ENCODE assay signal across 18 cellular contexts in the genomic region with DNA sequence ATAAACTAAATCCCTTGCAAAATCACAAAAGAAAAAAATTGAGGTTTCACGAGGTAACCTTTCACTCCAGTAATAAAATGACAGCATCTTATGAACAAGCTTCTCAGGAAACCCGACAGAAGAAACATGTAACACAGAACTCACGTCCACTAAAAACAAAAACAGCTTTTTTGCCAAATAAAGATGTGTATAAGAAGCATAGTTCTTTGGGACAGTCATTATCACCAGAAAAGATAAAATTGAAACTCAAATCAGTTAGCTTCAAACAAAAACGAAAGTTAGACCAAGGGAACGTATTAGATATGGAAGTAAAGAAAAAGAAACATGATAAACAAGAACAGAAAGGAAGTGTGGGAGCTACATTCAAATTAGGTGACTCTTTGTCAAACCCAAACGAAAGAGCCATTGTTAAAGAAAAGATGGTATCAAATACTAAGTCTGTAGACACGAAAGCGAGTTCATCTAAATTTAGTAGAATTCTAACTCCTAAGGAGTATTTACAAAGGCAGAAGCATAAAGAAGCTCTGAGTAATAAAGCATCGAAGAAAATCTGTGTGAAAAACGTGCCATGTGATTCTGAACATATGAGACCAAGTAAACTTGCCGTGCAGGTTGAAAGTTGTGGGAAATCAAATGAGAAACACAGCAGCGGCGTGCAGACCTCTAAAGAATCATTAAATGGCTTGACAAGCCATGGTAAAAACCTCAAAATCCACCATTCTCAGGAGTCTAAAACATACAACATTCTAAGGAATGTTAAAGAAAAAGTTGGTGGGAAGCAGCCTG. TPM values are rescaled to one million over a fixed set of nuclear protein-coding genes. Genes with fewer than 3 reads are reported as not detected.
DNase-seq lines count a peak whose midpoint lies in the region; ATAC-seq and TF ChIP-seq lines count a peak whose summit lies in the region.
"Had no signal": no experiment of that assay in that cellular context is flagged by ENCODE, and none has a peak within 500 bp of the region (broad histone marks: within the 10 kb centered on the region; RNA-seq: fewer than 3 reads in every experiment).

No MANE protein-coding gene starts in this region.

- H3K18ac ChIP-seq in mesenchymal stem cell (ENCODE audit: low read depth in 1 of 2, low read length in 2 of 2): no peak overlapping the region

- no peak overlapping the region for H4K91ac ChIP-seq in mesenchymal stem cell (ENCODE audit: low read length)

- H3K4me3 Mint-ChIP-seq in CD4-positive, alpha-beta T cell: peak overlapping the region; percentile 0
- H3K4me3 Mint-ChIP-seq in Calu3 (ENCODE audit: low read depth, unreplicated experiment) (no peak overlapping the region), naive B cell (peak overlapping the region in 1 of 8 donors; percentile 27)
- peak overlapping the region; percentile 54 for H3K4me3 Mint-ChIP-seq in activated CD8-positive, alpha-beta T cell treated with anti-CD3 and anti-CD28 coated beads for 36 hours

- no peak overlapping the region for H4K8ac ChIP-seq in mesenchymal stem cell (ENCODE audit: low read length)

- peaks cover 53% of the 10 kb centered on the region for H3K4me1 Mint-ChIP-seq in CD4-positive, alpha-beta T cell (ENCODE audit: low read depth)
- H3K4me1 Mint-ChIP-seq in Calu3 (ENCODE audit: low read depth, unreplicated experiment) (no peaks in the 10 kb centered on the region), naive B cell (peaks cover 27 to 41% (median 28%) of the 10 kb centered on the region in 3 donors)
- H3K4me1 Mint-ChIP-seq in activated CD8-positive, alpha-beta T cell treated with anti-CD3 and anti-CD28 coated beads for 36 hours (ENCODE audit: low read depth): peaks cover 75% of the 10 kb centered on the region

- H3K27ac Mint-ChIP-seq in CD4-positive, alpha-beta T cell: peak overlapping the region; percentile 25
- H3K27ac Mint-ChIP-seq in Calu3 (ENCODE audit: unreplicated experiment) (peak overlapping the region; percentile 59), naive B cell (peak overlapping the region in 5 of 6 donors; percentile 48 to 88 (median 81))
- H3K27ac Mint-ChIP-seq in activated CD8-positive, alpha-beta T cell treated with anti-CD3 and anti-CD28 coated beads for 36 hours: peak overlapping the region; percentile 90

- no peak overlapping the region for H3K14ac ChIP-seq in mesenchymal stem cell (ENCODE audit: low read length in 2 of 2)

- no peak overlapping the region for H2AK5ac ChIP-seq in mesenchymal stem cell (ENCODE audit: low read length, severe bottlenecking)

- TF ChIP-seq CTCF in CD4-positive, alpha-beta T cell (IDR thresholded peaks at IDR 0.05): no peak
- no peak for TF ChIP-seq CTCF in Calu3 (IDR thresholded peaks at IDR 0.05; ENCODE audit: unreplicated experiment)
- TF ChIP-seq CTCF in activated CD8-positive, alpha-beta T cell treated with anti-CD3 and anti-CD28 coated beads for 36 hours (IDR thresholded peaks at IDR 0.05): no peak

- intact Hi-C loops in CD4-positive, alpha-beta T cell (cut with DNase I, micrococcal nuclease): loop anchor here in 1 of 2 experiments (5.0 kb wide), 1 partner anchor 258 kb away; a partner anchor contains a TSS
- intact Hi-C loops in Calu3 (cut with micrococcal nuclease; ENCODE audit: unreplicated experiment): no loop called here
- intact Hi-C loops in activated CD8-positive, alpha-beta T cell treated with anti-CD3 and anti-CD28 coated beads for 36 hours (cut with micrococcal nuclease): no loop called here

- no peak overlapping the region for H2BK12ac ChIP-seq in mesenchymal stem cell (ENCODE audit: low read length in 2 of 2)

- ATAC-seq in CD4-positive, alpha-beta T cell (ENCODE audit: poor library complexity): no peak
- ATAC-seq in activated CD8-positive, alpha-beta T cell treated with anti-CD3 and anti-CD28 coated beads for 36 hours: no peak
- no peak for ATAC-seq in naive B cell (ENCODE audit: low read depth in 2 of 2)
- no peak for ATAC-seq in HG02571 (IDR thresholded peaks at IDR 0.05; ENCODE audit: unreplicated experiment)
- ATAC-seq: esophagus mucosa had no signal

- H3K4me1 ChIP-seq in mesenchymal stem cell (ENCODE audit: control insufficient read depth, insufficient read depth, low read depth, low read length): no peaks in the 10 kb centered on the region
- H3K4me1 ChIP-seq: left lung, tibial nerve had no signal

- no peak overlapping the region for H2BK120ac ChIP-seq in mesenchymal stem cell (ENCODE audit: low read depth, low read length)

- 96% methylated on average over 9 of the region's 13 CpGs for WGBS in mesenchymal stem cell

- H3K4me2 ChIP-seq in mesenchymal stem cell (ENCODE audit: low read length, poor library complexity, severe bottlenecking): no peak overlapping the region
- H3K4me2 ChIP-seq: KMS-11 had no signal

- H2BK5ac ChIP-seq in mesenchymal stem cell (ENCODE audit: low read depth, low read length, poor library complexity, severe bottlenecking): no peak overlapping the region

- H3K27me3 ChIP-seq in CD4-positive, alpha-beta T cell (ENCODE audit: control insufficient read depth, insufficient read depth, low read length): no peaks in the 10 kb centered on the region
- no peaks in the 10 kb centered on the region for H3K27me3 ChIP-seq in mesenchymal stem cell (ENCODE audit: control insufficient read depth in 1 of 2, insufficient read depth in 1 of 2, low read length in 2 of 2)
- H3K27me3 ChIP-seq: dorsolateral prefrontal cortex, left lung, tibial nerve had no signal

- H3K9me3 ChIP-seq in CD4-positive, alpha-beta T cell (ENCODE audit: control insufficient read depth, low read length): peaks cover 71% of the 10 kb centered on the region
- H3K9me3 ChIP-seq in mesenchymal stem cell (ENCODE audit: control insufficient read depth, low read length): peaks cover 9% of the 10 kb centered on the region

- H3K27me3 Mint-ChIP-seq in CD4-positive, alpha-beta T cell: no peaks in the 10 kb centered on the region
- H3K27me3 Mint-ChIP-seq in Calu3 (ENCODE audit: unreplicated experiment): no peaks in the 10 kb centered on the region
- no peaks in the 10 kb centered on the region for H3K27me3 Mint-ChIP-seq in activated CD8-positive, alpha-beta T cell treated with anti-CD3 and anti-CD28 coated beads for 36 hours
- H3K27me3 Mint-ChIP-seq in naive B cell: no peaks in the 10 kb centered on the region

- H3K36me3 ChIP-seq in mesenchymal stem cell (ENCODE audit: control insufficient read depth in 1 of 2, insufficient read depth in 2 of 2, low read depth in 1 of 2, low read length in 2 of 2): peaks cover 5 to 45% of the 10 kb centered on the region in 2 experiments

- TSS peak; percentile 4 for BruUV-seq in Calu3 (replicated peaks; lab: Mats Ljungman, UMichigan)

- CTCF ChIA-PET in CD4-positive, alpha-beta T cell (lab: Charles Lee): no interaction called here
- CTCF ChIA-PET in Calu3 (lab: Charles Lee): no interaction called here
- CTCF ChIA-PET in activated CD8-positive, alpha-beta T cell treated with anti-CD3 and anti-CD28 coated beads for 36 hours (lab: Charles Lee): interaction anchor here (0.9 to 1.1 kb wide), 2 partner anchors 15 to 67 kb away, joined by 4 to 5 read pairs; no protein-coding TSS in a partner anchor

- peaks cover 9% of the 10 kb centered on the region for H3K79me1 ChIP-seq in mesenchymal stem cell (replicated peaks; ENCODE audit: low read length, poor library complexity, severe bottlenecking)

- H3K9ac ChIP-seq in mesenchymal stem cell (ENCODE audit: low read length): no peak overlapping the region
- H3K9ac ChIP-seq: KMS-11 had no signal

- DNase-seq in CD4-positive, alpha-beta T cell: no peak
- DNase-seq in Calu3: no peak
- no peak for DNase-seq in activated CD8-positive, alpha-beta T cell treated with anti-CD3 and anti-CD28 coated beads for 36 hours
- DNase-seq in naive B cell: no peak
- no peak for DNase-seq in NCI-H510A (lab: John Stamatoyannopoulos, UW)
- no peak for DNase-seq in mesenchymal stem cell
- DNase-seq: DMS153; dorsolateral prefrontal cortex; GOT3; left lung; NCI-H1048; NCI-H2081; NCI-H69; stimulated activated CD4-positive, alpha-beta T cell treated with anti-CD3 and anti-CD28 coated beads, Interleukin-4, amount 100 ng/mL, for 24 hours had no signal

- H3K4ac ChIP-seq in mesenchymal stem cell (ENCODE audit: low read depth in 1 of 2, low read length in 2 of 2): no peak overlapping the region

- POLR2A ChIA-PET in CD4-positive, alpha-beta T cell (lab: Charles Lee): interaction anchor here (0.6 to 1.7 kb wide), 5 partner anchors 11 to 332 kb away, joined by 3 to 7 read pairs (median 4); a partner anchor contains a TSS
- POLR2A ChIA-PET in activated CD8-positive, alpha-beta T cell treated with anti-CD3 and anti-CD28 coated beads for 36 hours (lab: Charles Lee): interaction anchor here (0.6 to 1.9 kb wide), 5 partner anchors 11 to 312 kb away, joined by 3 to 9 read pairs (median 3); no protein-coding TSS in a partner anchor

- no peak overlapping the region for H3K23ac ChIP-seq in mesenchymal stem cell (ENCODE audit: low read length in 2 of 2)

- H3K9me3 Mint-ChIP-seq in CD4-positive, alpha-beta T cell: peaks cover 27% of the 10 kb centered on the region
- H3K9me3 Mint-ChIP-seq in Calu3 (ENCODE audit: low read depth, unreplicated experiment) (peaks cover 17% of the 10 kb centered on the region), naive B cell (peaks cover 4 to 47% (median 30%) of the 10 kb centered on the region in 7 donors)
- peaks cover 73% of the 10 kb centered on the region for H3K9me3 Mint-ChIP-seq in activated CD8-positive, alpha-beta T cell treated with anti-CD3 and anti-CD28 coated beads for 36 hours

- no peak overlapping the region for H3K27ac ChIP-seq in CD4-positive, alpha-beta T cell (ENCODE audit: low read depth, low read length)
- no peak overlapping the region for H3K27ac ChIP-seq in mesenchymal stem cell (ENCODE audit: low read length, poor library complexity, severe bottlenecking)
- H3K27ac ChIP-seq: dorsolateral prefrontal cortex, KMS-11, left lung, tibial nerve had no signal

- H3K36me3 Mint-ChIP-seq in CD4-positive, alpha-beta T cell (ENCODE audit: low read depth): peaks cover 97% of the 10 kb centered on the region
- peaks cover 55% of the 10 kb centered on the region for H3K36me3 Mint-ChIP-seq in Calu3 (ENCODE audit: insufficient read depth, unreplicated experiment)
- peaks cover 96% of the 10 kb centered on the region for H3K36me3 Mint-ChIP-seq in activated CD8-positive, alpha-beta T cell treated with anti-CD3 and anti-CD28 coated beads for 36 hours (ENCODE audit: low read depth)
- peaks cover 39 to 52% of the 10 kb centered on the region in 2 donors for H3K36me3 Mint-ChIP-seq in naive B cell

- H2AFZ ChIP-seq in mesenchymal stem cell (ENCODE audit: low read depth, low read length): no peak overlapping the region

- H3K4me3 ChIP-seq in mesenchymal stem cell (ENCODE audit: insufficient read depth in 1 of 2, low read depth in 1 of 2, low read length in 2 of 2): no peak overlapping the region
- H3K4me3 ChIP-seq: dorsolateral prefrontal cortex, left lung, tibial nerve had no signal

- H2BK15ac ChIP-seq in mesenchymal stem cell (ENCODE audit: low read depth, poor library complexity, severe bottlenecking): no peak overlapping the region

RNA-seq across cellular contexts. Expression of a gene that starts 25.8 kb away (rescaled TPM):
- 100 to 1,000 TPM; 113 to 124 TPM for total RNA-seq in CD4-positive, alpha-beta T cell
- total RNA-seq in Calu3 (2022): 43.5 and 58.1 TPM in 2 replicates
- total RNA-seq in activated CD8-positive, alpha-beta T cell treated with anti-CD3 and anti-CD28 coated beads for 36 hours: 10 to 100 TPM; 70.8 to 83.3 TPM
- polyA plus RNA-seq in naive B cell (ENCODE audit: low read depth in 6 of 6): 100 to 1,000 TPM in 4 of 6 donors, 10 to 100 TPM in 2; 38.6 to 242 (median 117) TPM
- polyA plus RNA-seq in mesenchymal stem cell (2013, experiment 1 of 2): 25.5 TPM
- polyA plus RNA-seq in mesenchymal stem cell (2013, experiment 2 of 2): 27.5 TPM

Comparison
In these comparisons a context has a peak if more than half of its experiments do, and no peak if none do; other contexts are left out.
1. H3K27ac Mint-ChIP-seq: peak in every context shown above with its lines; median percentile 90 in activated CD8-positive, alpha-beta T cell treated with anti-CD3 and anti-CD28 coated beads for 36 hours; 81 in naive B cell; 59 in Calu3; 25 in CD4-positive, alpha-beta T cell.